In the genomic region with DNA sequence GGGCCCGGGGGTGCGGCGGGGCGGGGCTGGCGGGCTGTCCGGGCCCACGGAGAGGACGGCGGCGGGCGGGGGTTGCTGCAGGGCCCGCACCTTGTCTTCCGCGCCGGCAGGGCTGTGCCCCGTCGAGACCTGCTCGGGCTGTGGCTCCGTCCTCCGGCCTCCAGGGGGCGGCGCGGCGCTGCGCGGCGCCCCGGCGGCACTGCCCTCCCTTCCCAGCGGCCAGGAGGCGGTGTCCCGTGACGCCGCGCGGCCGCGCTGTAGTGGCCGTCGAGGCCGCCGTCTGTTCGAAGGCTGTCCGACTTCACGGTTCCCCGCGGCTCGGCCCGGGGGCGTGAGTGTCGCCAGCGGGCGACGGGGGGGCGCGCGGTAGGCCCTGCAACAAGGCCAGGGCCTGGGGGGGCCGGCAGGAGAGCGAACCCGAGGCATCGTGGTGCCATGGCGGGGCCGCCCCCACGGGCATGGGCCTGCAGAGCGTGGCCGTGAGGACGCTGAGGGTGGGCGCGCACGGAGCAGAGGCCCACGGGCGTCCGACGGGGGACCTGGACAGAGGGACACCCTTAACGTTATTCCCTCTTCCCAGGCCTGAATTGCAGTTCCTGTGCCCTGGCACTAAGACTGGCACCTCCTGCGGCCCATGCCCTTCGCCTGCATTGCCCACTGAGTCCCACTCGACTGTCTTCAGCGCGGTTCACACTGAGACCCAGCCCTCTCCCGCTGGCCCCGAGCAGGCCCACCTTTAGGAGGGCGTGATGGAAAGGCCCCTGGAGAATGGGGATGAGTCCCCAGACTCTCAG, we compare ENCODE assay signal across 8 cellular contexts. TPM values are rescaled to one million over a fixed set of nuclear protein-coding genes. Genes with fewer than 3 reads are reported as not detected.
DNase-seq lines count a peak whose midpoint lies in the region; ATAC-seq and TF ChIP-seq lines count a peak whose summit lies in the region.

A gene with protein sequence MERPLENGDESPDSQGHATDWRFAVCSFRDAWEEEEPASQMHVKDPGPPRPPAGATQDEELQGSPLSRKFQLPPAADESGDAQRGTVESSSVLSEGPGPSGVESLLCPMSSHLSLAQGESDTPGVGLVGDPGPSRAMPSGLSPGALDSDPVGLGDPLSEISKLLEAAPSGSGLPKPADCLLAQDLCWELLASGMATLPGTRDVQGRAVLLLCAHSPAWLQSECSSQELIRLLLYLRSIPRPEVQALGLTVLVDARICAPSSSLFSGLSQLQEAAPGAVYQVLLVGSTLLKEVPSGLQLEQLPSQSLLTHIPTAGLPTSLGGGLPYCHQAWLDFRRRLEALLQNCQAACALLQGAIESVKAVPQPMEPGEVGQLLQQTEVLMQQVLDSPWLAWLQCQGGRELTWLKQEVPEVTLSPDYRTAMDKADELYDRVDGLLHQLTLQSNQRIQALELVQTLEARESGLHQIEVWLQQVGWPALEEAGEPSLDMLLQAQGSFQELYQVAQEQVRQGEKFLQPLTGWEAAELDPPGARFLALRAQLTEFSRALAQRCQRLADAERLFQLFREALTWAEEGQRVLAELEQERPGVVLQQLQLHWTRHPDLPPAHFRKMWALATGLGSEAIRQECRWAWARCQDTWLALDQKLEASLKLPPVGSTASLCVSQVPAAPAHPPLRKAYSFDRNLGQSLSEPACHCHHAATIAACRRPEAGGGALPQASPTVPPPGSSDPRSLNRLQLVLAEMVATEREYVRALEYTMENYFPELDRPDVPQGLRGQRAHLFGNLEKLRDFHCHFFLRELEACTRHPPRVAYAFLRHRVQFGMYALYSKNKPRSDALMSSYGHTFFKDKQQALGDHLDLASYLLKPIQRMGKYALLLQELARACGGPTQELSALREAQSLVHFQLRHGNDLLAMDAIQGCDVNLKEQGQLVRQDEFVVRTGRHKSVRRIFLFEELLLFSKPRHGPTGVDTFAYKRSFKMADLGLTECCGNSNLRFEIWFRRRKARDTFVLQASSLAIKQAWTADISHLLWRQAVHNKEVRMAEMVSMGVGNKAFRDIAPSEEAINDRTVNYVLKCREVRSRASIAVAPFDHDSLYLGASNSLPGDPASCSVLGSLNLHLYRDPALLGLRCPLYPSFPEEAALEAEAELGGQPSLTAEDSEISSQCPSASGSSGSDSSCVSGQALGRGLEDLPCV (plus strand): TSS at position 237 of the 794 bp plus-strand sequence. CDS start 513 bp downstream, at position 750.

- peaks cover 24% of the 10 kb centered on the region for H3K4me1 Mint-ChIP-seq in activated T-helper 2 cell treated with anti-CD3 and anti-CD28 coated beads, Interferon-gamma antibody, Interleukin-2, Interleukin-4, amounts not matched to agents 10 μg/mL and 5 μg/mL and 100 μg/mL, durations not matched to agents 14 hours and 24 hours and 36 hours (ENCODE audit: low read depth)

- H3K9me3 ChIP-seq in HUES64 (ENCODE audit: insufficient read depth, low read depth, low read length) (no peaks in the 10 kb centered on the region), neutrophil (no peaks in the 10 kb centered on the region)

- no peaks in the 10 kb centered on the region for H3K27me3 Mint-ChIP-seq in activated T-helper 2 cell treated with anti-CD3 and anti-CD28 coated beads, Interferon-gamma antibody, Interleukin-2, Interleukin-4, amounts not matched to agents 10 μg/mL and 5 μg/mL and 100 μg/mL, durations not matched to agents 14 hours and 24 hours and 36 hours (ENCODE audit: low read depth)

- peak; percentile 86 for ATAC-seq in GM19467 (IDR thresholded peaks at IDR 0.05; ENCODE audit: unreplicated experiment)

- peaks cover 19% of the 10 kb centered on the region for H3K36me3 Mint-ChIP-seq in activated T-helper 2 cell treated with anti-CD3 and anti-CD28 coated beads, Interferon-gamma antibody, Interleukin-2, Interleukin-4, amounts not matched to agents 10 μg/mL and 5 μg/mL and 100 μg/mL, durations not matched to agents 14 hours and 24 hours and 36 hours (ENCODE audit: low read depth)

- H3K27me3 ChIP-seq in HUES64 (ENCODE audit: insufficient read depth, low read length) (peaks cover 13% of the 10 kb centered on the region), neutrophil (peaks cover 8% of the 10 kb centered on the region)

- H3K27ac ChIP-seq in HUES64 (ENCODE audit: low read depth, low read length) (no peak within 1 kb of the TSS), neutrophil (peak within 1 kb of the TSS; percentile 27)

- intact Hi-C loops in activated T-helper 2 cell treated with anti-CD3 and anti-CD28 coated beads, Interferon-gamma antibody, Interleukin-2, Interleukin-4, amounts not matched to agents 10 μg/mL and 5 μg/mL and 100 μg/mL, durations not matched to agents 14 hours and 24 hours and 36 hours (cut with micrococcal nuclease), result loop anchor here (1.0 to 2.0 kb wide), 4 partner anchors 32 to 120 kb away; a partner anchor contains a TSS

- H3K9ac ChIP-seq in HUES64 (ENCODE audit: low read depth, low read length), result peak within 1 kb of the TSS; percentile 47; the same call in 1 of the 2 replicates

- H3K4me3 ChIP-seq in HUES64 (ENCODE audit: low read length), result peak within 1 kb of the TSS; percentile 69
- peak within 1 kb of the TSS; percentile 74 to 77 for H3K4me3 ChIP-seq in foreskin fibroblast (ENCODE audit: low read depth in 1 of 2, low read length in 2 of 2)
- peak within 1 kb of the TSS; percentile 49 to 60 for H3K4me3 ChIP-seq in neutrophil (ENCODE audit: low read depth in 1 of 2, low read length in 1 of 2)

- TF ChIP-seq CTCF in foreskin fibroblast (IDR thresholded peaks at IDR 0.05; ENCODE audit: low read depth, low read length) (peak; percentile 39), neutrophil (IDR thresholded peaks at IDR 0.05) (peak; percentile 92)

- DNase-seq in COLO668 (lab: John Stamatoyannopoulos, UW; ENCODE audit: unreplicated experiment), result peak; percentile 91
- peak; percentile 52 for DNase-seq in RPMI7951 (ENCODE audit: low read depth)
- peak; percentile 77 for DNase-seq in activated T-helper 2 cell treated with anti-CD3 and anti-CD28 coated beads, Interferon-gamma antibody, Interleukin-2, Interleukin-4, amounts not matched to agents 10 μg/mL and 5 μg/mL and 100 μg/mL, durations not matched to agents 14 hours and 24 hours and 36 hours (ENCODE audit: low spot score)
- DNase-seq in foreskin fibroblast, result peak; percentile 78 to 94
- DNase-seq in superior temporal gyrus (ENCODE audit: extremely low spot score), result peak; percentile 20

- no peaks in the 10 kb centered on the region for H3K9me3 Mint-ChIP-seq in activated T-helper 2 cell treated with anti-CD3 and anti-CD28 coated beads, Interferon-gamma antibody, Interleukin-2, Interleukin-4, amounts not matched to agents 10 μg/mL and 5 μg/mL and 100 μg/mL, durations not matched to agents 14 hours and 24 hours and 36 hours

- peak within 1 kb of the TSS; percentile 84 for H3K4me3 Mint-ChIP-seq in activated T-helper 2 cell treated with anti-CD3 and anti-CD28 coated beads, Interferon-gamma antibody, Interleukin-2, Interleukin-4, amounts not matched to agents 10 μg/mL and 5 μg/mL and 100 μg/mL, durations not matched to agents 14 hours and 24 hours and 36 hours (ENCODE audit: low read depth)

- WGBS in HUES64, result 32% methylated on average over 83 of the region's 83 CpGs

- peak within 1 kb of the TSS; percentile 86 for H3K27ac Mint-ChIP-seq in activated T-helper 2 cell treated with anti-CD3 and anti-CD28 coated beads, Interferon-gamma antibody, Interleukin-2, Interleukin-4, amounts not matched to agents 10 μg/mL and 5 μg/mL and 100 μg/mL, durations not matched to agents 14 hours and 24 hours and 36 hours

- H3K36me3 ChIP-seq in HUES64 (ENCODE audit: insufficient read depth, low read length) (0 out of 2 replicates have a peak, but pooled peaks cover 2% of the 10 kb centered on the region), neutrophil (no peaks in the 10 kb centered on the region)

- H3K4me1 ChIP-seq in HUES64 (ENCODE audit: insufficient read depth, low read length) (no peaks in the 10 kb centered on the region), neutrophil (ENCODE audit: control insufficient read depth in 1 of 2, insufficient read depth in 1 of 2, low read depth in 1 of 2, low read length in 1 of 2) (peaks cover 10 to 14% of the 10 kb centered on the region in 2 experiments)

RNA-seq across cellular contexts. Expression of the gene that starts here (rescaled TPM):
- 1.6 TPM for polyA plus RNA-seq in HUES64 (2013, experiment 1 of 2)
- 3.6 TPM for polyA plus RNA-seq in HUES64 (2013, experiment 2 of 2)
- 2.9 and 4.9 TPM in 2 replicates for total RNA-seq in RPMI7951 (2014; rRNA removed; shearing (Covaris generic))
- 30.4 and 33.4 TPM in 2 replicates for total RNA-seq in activated T-helper 2 cell treated with anti-CD3 and anti-CD28 coated beads, Interferon-gamma antibody, Interleukin-2, Interleukin-4, amounts not matched to agents 10 μg/mL and 5 μg/mL and 100 μg/mL, durations not matched to agents 14 hours and 24 hours and 36 hours

Comparison
In these comparisons a context has a peak if more than half of its experiments do, and no peak if none do; other contexts are left out.
1. DNase-seq: peak in every context shown above with its lines; median percentile 91 in COLO668; 86 in foreskin fibroblast; 77 in activated T-helper 2 cell treated with anti-CD3 and anti-CD28 coated beads, Interferon-gamma antibody, Interleukin-2, Interleukin-4, amounts not matched to agents 10 μg/mL and 5 μg/mL and 100 μg/mL, durations not matched to agents 14 hours and 24 hours and 36 hours; 52 in RPMI7951; 20 in superior temporal gyrus.